ENCODE assay signal across 11 cellular contexts in the genomic region with DNA sequence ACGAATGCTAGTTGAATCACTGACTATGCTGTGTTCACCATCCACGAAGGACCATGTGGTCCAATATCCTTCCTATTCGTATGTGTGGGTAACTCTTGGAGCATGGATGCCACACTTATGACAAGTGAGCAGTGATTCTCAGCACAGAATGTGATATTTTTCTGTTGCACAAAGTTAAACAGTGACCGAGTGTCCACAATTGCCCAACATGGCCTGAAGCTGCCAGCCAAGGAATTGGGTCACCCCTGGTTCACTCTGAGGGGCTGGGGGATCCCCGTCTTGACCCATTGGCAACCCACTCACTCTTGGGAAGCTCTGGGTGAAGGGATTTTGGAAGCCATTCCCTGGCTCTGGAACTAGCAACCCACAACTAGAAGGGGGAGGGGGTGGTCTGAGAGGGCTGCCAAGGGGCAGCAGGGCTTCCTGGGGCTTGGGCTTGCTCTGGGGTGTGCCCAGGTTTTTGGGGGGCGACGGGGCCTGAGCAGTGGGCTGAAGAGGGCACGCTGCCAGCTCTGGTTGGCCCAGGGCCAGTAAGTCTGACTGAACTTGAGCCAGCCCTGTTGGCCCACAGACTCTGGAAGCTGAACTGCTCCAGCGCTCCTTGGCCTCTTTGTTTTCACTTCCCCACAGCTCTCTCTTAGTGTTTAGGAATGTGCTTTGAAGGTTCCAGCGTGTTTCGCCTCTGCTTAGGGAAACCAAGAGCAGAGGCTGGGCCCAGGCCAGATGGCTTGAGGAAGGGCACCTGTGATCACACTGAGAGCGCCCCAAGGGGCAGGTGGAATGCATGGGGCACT. TPM values are rescaled to one million over a fixed set of nuclear protein-coding genes. Genes with fewer than 3 reads are reported as not detected.
DNase-seq lines count a peak whose midpoint lies in the region; ATAC-seq and TF ChIP-seq lines count a peak whose summit lies in the region.
"Had no signal": no experiment of that assay in that cellular context is flagged by ENCODE, and none has a peak within 500 bp of the region (broad histone marks: within the 10 kb centered on the region; RNA-seq: fewer than 3 reads in every experiment).

No MANE protein-coding gene starts in this region.

- H3K36me3 Mint-ChIP-seq in progenitor cell of endocrine pancreas (ENCODE audit: insufficient read depth) = peaks cover 3% of the 10 kb centered on the region
- H3K36me3 Mint-ChIP-seq: activated naive CD8-positive, alpha-beta T cell had no signal

- no peak overlapping the region for H3K27ac Mint-ChIP-seq in progenitor cell of endocrine pancreas
- H3K27ac Mint-ChIP-seq: activated naive CD8-positive, alpha-beta T cell had no signal

- WGBS in esophagus, 2 donors = 28 to 36% methylated on average over 12 of the region's 12 CpGs
- WGBS in tibial nerve, 2 donors = 8 to 21% methylated on average over 8 to 12 of the region's 12 CpGs

- no peak for ATAC-seq in GM18519 (IDR thresholded peaks at IDR 0.05; ENCODE audit: low FRiP score, unreplicated experiment)
- ATAC-seq: activated CD4-positive, CD25-positive, alpha-beta regulatory T cell treated with anti-CD3 and anti-CD28 coated beads, Interleukin-2, amount 50 U/mL, for 24 hours had no signal

- H3K4me3 ChIP-seq in esophagus (ENCODE audit: low read depth in 1 of 2, low read length in 2 of 2) (no peak overlapping the region), tibial nerve (no peak overlapping the region)

- H3K9me3 Mint-ChIP-seq in progenitor cell of endocrine pancreas (ENCODE audit: low read depth) = peaks cover 4% of the 10 kb centered on the region

- H3K27ac ChIP-seq in esophagus (ENCODE audit: low read depth in 2 of 2, low read length in 1 of 2) (peak overlapping the region; percentile 31 to 66), tibial nerve (peak overlapping the region in 3 of 4 donors; percentile 34 to 73 (median 70))

- H3K36me3 ChIP-seq in esophagus (ENCODE audit: control insufficient read depth in 2 of 2, insufficient read depth in 2 of 2, low read length in 1 of 2) (no peaks in the 10 kb centered on the region), tibial nerve (no peaks in the 10 kb centered on the region)

- H3K27me3 ChIP-seq in esophagus (ENCODE audit: control insufficient read depth in 1 of 2, insufficient read depth in 2 of 2, low read length in 2 of 2) (no peaks in the 10 kb centered on the region), tibial nerve (peaks cover 0 to 23% of the 10 kb centered on the region in 2 donors)

- peak; percentile 72 for DNase-seq in MV-4-11 (lab: John Stamatoyannopoulos, UW)
- DNase-seq in medulla oblongata (ENCODE audit: extremely low spot score) = peak; percentile 29
- peak in 1 of 2 donors; percentile 50 for DNase-seq in tibial nerve (ENCODE audit: low spot score in 2 of 2)
- DNase-seq in SW 1271 (lab: John Stamatoyannopoulos, UW) = no peak
- no peak for DNase-seq in progenitor cell of endocrine pancreas (ENCODE audit: low spot score, unreplicated experiment)
- DNase-seq in Kasumi-1 (lab: John Stamatoyannopoulos, UW) = no peak
- DNase-seq: NCI-H1105 treated with DMSO at 0.1 percent for 48 hours had no signal

- no peak for TF ChIP-seq CTCF in tibial nerve (IDR thresholded peaks at IDR 0.05)
- no peak for TF ChIP-seq CTCF in progenitor cell of endocrine pancreas (IDR thresholded peaks at IDR 0.05; ENCODE audit: unreplicated experiment)

- TF ChIP-seq POLR2A in tibial nerve (IDR thresholded peaks at IDR 0.05) = no peak

- H3K9me3 ChIP-seq in esophagus (ENCODE audit: control insufficient read depth in 2 of 2, insufficient read depth in 1 of 2, low read depth in 1 of 2, low read length in 1 of 2) (no peaks in the 10 kb centered on the region), tibial nerve (no peaks in the 10 kb centered on the region)

- H3K4me3 Mint-ChIP-seq in progenitor cell of endocrine pancreas (ENCODE audit: low read depth) = no peak overlapping the region
- H3K4me3 Mint-ChIP-seq: activated naive CD8-positive, alpha-beta T cell had no signal

- peak in 1 of 2 donors; percentile 82 for TF ChIP-seq EP300 in tibial nerve (IDR thresholded peaks at IDR 0.05)

- H3K27me3 Mint-ChIP-seq in progenitor cell of endocrine pancreas = peaks cover 26% of the 10 kb centered on the region
- H3K27me3 Mint-ChIP-seq: activated naive CD8-positive, alpha-beta T cell had no signal

- H3K4me1 ChIP-seq in esophagus (ENCODE audit: control insufficient read depth in 2 of 2, insufficient read depth in 2 of 2, low read length in 1 of 2) = peaks cover 0 to 2% of the 10 kb centered on the region in 2 donors
- peaks cover 0 to 28% (median 8%) of the 10 kb centered on the region in 4 donors for H3K4me1 ChIP-seq in tibial nerve

- peaks cover 4% of the 10 kb centered on the region for H3K4me1 Mint-ChIP-seq in progenitor cell of endocrine pancreas (ENCODE audit: low read depth)

RNA-seq across cellular contexts. Expression of gene BCOR, which starts 43.1 kb away (rescaled TPM):
- polyA plus RNA-seq in esophagus = 10 to 100 TPM in 1 of 2 donors, 1 to 10 TPM in 1; 9.6 to 10.7 TPM
- total RNA-seq in tibial nerve (10 to 100 TPM; 16.2 to 34.7 (median 23.7) TPM), progenitor cell of endocrine pancreas (20.5 TPM in 2 replicates)

Comparison
In these comparisons a context has a peak if more than half of its experiments do, and no peak if none do; other contexts are left out.
1. DNase-seq: peak in MV-4-11 (single experiment) and medulla oblongata (single experiment); none in SW 1271 (0 of 2), progenitor cell of endocrine pancreas (single experiment) and Kasumi-1 (0 of 2).